1 cellular context compared by ENCODE assay signal in the genomic region with DNA sequence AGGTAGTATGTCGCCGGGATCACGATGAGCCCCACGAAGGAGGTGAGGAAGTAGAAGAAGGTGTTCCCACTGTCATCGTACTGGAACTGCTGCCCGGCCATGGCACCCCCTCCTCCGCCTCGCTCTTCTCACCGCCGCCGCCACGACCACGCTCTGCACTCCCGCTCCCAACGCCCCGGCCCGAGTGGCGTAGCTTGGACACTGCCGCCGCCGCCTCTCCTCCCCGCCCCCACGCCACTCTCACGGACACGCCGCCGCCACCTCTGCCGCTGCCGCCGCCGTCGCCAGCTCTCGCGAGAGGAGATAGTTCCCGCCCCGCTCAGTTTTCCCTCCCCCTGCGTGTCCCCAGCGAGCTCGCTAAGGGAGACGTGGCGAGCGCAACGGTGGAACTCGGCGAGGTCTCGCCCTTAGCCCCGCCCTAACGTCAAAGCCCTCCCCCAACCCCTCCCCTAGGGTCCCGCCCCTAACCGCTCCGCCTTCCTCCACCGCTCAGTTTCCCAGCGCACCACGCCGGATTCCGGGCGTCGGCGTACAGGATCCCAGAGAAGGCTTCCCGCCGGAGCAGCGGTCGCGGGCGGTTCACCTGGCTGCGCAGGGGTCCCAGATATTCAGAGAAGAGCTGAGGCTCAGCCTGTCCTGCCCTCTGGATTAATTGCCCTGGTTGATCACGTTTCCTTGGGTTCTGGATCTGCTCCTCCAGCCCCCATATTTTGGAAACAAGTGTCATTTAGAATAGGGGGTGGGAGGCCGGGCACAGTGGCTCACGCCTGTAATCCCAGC.
TF ChIP-seq lines count a peak whose summit lies in the region.

A gene with protein sequence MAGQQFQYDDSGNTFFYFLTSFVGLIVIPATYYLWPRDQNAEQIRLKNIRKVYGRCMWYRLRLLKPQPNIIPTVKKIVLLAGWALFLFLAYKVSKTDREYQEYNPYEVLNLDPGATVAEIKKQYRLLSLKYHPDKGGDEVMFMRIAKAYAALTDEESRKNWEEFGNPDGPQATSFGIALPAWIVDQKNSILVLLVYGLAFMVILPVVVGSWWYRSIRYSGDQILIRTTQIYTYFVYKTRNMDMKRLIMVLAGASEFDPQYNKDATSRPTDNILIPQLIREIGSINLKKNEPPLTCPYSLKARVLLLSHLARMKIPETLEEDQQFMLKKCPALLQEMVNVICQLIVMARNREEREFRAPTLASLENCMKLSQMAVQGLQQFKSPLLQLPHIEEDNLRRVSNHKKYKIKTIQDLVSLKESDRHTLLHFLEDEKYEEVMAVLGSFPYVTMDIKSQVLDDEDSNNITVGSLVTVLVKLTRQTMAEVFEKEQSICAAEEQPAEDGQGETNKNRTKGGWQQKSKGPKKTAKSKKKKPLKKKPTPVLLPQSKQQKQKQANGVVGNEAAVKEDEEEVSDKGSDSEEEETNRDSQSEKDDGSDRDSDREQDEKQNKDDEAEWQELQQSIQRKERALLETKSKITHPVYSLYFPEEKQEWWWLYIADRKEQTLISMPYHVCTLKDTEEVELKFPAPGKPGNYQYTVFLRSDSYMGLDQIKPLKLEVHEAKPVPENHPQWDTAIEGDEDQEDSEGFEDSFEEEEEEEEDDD (minus strand): TSS at position 300 of the 780 bp plus-strand sequence. CDS start 199 bp downstream, at position 101.

TF ChIP-seq in HEK293, 187 proteins besides CTCF, POLR2A, EP300 and RAD21 (continued from another document and continues in another):
- TF ChIP-seq, protein P1, sequence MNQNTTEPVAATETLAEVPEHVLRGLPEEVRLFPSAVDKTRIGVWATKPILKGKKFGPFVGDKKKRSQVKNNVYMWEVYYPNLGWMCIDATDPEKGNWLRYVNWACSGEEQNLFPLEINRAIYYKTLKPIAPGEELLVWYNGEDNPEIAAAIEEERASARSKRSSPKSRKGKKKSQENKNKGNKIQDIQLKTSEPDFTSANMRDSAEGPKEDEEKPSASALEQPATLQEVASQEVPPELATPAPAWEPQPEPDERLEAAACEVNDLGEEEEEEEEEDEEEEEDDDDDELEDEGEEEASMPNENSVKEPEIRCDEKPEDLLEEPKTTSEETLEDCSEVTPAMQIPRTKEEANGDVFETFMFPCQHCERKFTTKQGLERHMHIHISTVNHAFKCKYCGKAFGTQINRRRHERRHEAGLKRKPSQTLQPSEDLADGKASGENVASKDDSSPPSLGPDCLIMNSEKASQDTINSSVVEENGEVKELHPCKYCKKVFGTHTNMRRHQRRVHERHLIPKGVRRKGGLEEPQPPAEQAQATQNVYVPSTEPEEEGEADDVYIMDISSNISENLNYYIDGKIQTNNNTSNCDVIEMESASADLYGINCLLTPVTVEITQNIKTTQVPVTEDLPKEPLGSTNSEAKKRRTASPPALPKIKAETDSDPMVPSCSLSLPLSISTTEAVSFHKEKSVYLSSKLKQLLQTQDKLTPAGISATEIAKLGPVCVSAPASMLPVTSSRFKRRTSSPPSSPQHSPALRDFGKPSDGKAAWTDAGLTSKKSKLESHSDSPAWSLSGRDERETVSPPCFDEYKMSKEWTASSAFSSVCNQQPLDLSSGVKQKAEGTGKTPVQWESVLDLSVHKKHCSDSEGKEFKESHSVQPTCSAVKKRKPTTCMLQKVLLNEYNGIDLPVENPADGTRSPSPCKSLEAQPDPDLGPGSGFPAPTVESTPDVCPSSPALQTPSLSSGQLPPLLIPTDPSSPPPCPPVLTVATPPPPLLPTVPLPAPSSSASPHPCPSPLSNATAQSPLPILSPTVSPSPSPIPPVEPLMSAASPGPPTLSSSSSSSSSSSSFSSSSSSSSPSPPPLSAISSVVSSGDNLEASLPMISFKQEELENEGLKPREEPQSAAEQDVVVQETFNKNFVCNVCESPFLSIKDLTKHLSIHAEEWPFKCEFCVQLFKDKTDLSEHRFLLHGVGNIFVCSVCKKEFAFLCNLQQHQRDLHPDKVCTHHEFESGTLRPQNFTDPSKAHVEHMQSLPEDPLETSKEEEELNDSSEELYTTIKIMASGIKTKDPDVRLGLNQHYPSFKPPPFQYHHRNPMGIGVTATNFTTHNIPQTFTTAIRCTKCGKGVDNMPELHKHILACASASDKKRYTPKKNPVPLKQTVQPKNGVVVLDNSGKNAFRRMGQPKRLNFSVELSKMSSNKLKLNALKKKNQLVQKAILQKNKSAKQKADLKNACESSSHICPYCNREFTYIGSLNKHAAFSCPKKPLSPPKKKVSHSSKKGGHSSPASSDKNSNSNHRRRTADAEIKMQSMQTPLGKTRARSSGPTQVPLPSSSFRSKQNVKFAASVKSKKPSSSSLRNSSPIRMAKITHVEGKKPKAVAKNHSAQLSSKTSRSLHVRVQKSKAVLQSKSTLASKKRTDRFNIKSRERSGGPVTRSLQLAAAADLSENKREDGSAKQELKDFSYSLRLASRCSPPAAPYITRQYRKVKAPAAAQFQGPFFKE (tag by site-specific recombination; IDR thresholded peaks at IDR 0.05; ENCODE audit: borderline replicate concordance): no peak
- TF ChIP-seq ZNF558 (tag by site-specific recombination; IDR thresholded peaks at IDR 0.05) (no peak), ZNF514 (tag by site-specific recombination; IDR thresholded peaks at IDR 0.05) (no peak), ZNF623 (tag by site-specific recombination; IDR thresholded peaks at IDR 0.05) (no peak), ZNF660 (tag by site-specific recombination; IDR thresholded peaks at IDR 0.05) (peak; percentile 48; the same call in 1 of the 2 replicates), MYNN (tag by site-specific recombination; IDR thresholded peaks at IDR 0.05; ENCODE audit: borderline replicate concordance) (0 out of 2 replicates have a peak, but pooled peaks have one; percentile 25), SP2 (tag by site-specific recombination; IDR thresholded peaks at IDR 0.05) (peak; percentile 97), ZSCAN16 (tag by site-specific recombination; IDR thresholded peaks at IDR 0.05) (0 out of 2 replicates have a peak, but pooled peaks have one; percentile 27), HOXC10 (CRISPR knock-in tag; IDR thresholded peaks at IDR 0.05) (no peak), ZNF843 (tag by site-specific recombination; IDR thresholded peaks at IDR 0.05) (no peak; the same call in 1 of the 2 replicates), ZNF792 (tag by site-specific recombination; IDR thresholded peaks at IDR 0.05) (peak; percentile 79; the same call in 1 of the 2 replicates), KLF1 (tag by site-specific recombination; IDR thresholded peaks at IDR 0.05) (peak; percentile 57), YY1 (tag by site-specific recombination; IDR thresholded peaks at IDR 0.05) (peak; percentile 67), ZNF341 (tag by site-specific recombination; IDR thresholded peaks at IDR 0.05; ENCODE audit: low read depth) (peak; percentile 75), ZNF701 (tag by site-specific recombination; IDR thresholded peaks at IDR 0.05) (no peak), BCL11B (tag by site-specific recombination; IDR thresholded peaks at IDR 0.05; ENCODE audit: low read depth) (peak; percentile 20; the same call in 1 of the 2 replicates), ZNF76 (tag by site-specific recombination; IDR thresholded peaks at IDR 0.05; ENCODE audit: borderline replicate concordance, low read depth) (peak; percentile 15; the same call in 1 of the 2 replicates), ZFHX2 (tag by site-specific recombination; conservative IDR thresholded peaks at IDR 0.05) (peak; percentile 96), ZFP37 (tag by site-specific recombination; IDR thresholded peaks at IDR 0.05) (peak; percentile 57; the same call in 1 of the 2 replicates), ZNF596 (tag by site-specific recombination; IDR thresholded peaks at IDR 0.05) (0 out of 2 replicates have a peak, but pooled peaks have one; percentile 2), REPIN1 (tag by site-specific recombination; IDR thresholded peaks at IDR 0.05; ENCODE audit: low read depth) (no peak), KLF16 (tag by site-specific recombination; IDR thresholded peaks at IDR 0.05) (peak; percentile 96), ZNF677 (tag by site-specific recombination; IDR thresholded peaks at IDR 0.05) (no peak), SP3 (tag by site-specific recombination; IDR thresholded peaks at IDR 0.05) (peak; percentile 94), ZXDB (tag by site-specific recombination; IDR thresholded peaks at IDR 0.05) (peak; percentile 71), EGR2 (tag by site-specific recombination; IDR thresholded peaks at IDR 0.05; ENCODE audit: low read depth) (peak; percentile 97), ZNF274 (IDR thresholded peaks at IDR 0.05; ENCODE audit: low read length) (no peak), ZNF274 (tag by site-specific recombination; IDR thresholded peaks at IDR 0.05; ENCODE audit: borderline replicate concordance) (no peak), ZNF561 (tag by site-specific recombination; IDR thresholded peaks at IDR 0.05; ENCODE audit: borderline replicate concordance) (peak; percentile 80), ZNF16 (tag by site-specific recombination; IDR thresholded peaks at IDR 0.05; ENCODE audit: low read depth) (no peak)
- TF ChIP-seq, protein P2, sequence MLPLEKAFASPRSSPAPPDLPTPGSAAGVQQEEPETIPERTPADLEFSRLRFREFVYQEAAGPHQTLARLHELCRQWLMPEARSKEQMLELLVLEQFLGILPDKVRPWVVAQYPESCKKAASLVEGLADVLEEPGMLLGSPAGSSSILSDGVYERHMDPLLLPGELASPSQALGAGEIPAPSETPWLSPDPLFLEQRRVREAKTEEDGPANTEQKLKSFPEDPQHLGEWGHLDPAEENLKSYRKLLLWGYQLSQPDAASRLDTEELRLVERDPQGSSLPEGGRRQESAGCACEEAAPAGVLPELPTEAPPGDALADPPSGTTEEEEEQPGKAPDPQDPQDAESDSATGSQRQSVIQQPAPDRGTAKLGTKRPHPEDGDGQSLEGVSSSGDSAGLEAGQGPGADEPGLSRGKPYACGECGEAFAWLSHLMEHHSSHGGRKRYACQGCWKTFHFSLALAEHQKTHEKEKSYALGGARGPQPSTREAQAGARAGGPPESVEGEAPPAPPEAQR (tag by site-specific recombination; IDR thresholded peaks at IDR 0.05): no peak
- TF ChIP-seq, protein P3, sequence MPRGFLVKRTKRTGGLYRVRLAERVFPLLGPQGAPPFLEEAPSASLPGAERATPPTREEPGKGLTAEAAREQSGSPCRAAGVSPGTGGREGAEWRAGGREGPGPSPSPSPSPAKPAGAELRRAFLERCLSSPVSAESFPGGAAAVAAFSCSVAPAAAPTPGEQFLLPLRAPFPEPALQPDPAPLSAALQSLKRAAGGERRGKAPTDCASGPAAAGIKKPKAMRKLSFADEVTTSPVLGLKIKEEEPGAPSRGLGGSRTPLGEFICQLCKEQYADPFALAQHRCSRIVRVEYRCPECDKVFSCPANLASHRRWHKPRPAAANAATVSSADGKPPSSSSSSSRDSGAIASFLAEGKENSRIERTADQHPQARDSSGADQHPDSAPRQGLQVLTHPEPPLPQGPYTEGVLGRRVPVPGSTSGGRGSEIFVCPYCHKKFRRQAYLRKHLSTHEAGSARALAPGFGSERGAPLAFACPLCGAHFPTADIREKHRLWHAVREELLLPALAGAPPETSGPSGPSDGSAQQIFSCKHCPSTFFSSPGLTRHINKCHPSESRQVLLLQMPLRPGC (tag by site-specific recombination; IDR thresholded peaks at IDR 0.05): 0 out of 2 replicates have a peak, but pooled peaks have one; percentile 48
- TF ChIP-seq, protein P4, sequence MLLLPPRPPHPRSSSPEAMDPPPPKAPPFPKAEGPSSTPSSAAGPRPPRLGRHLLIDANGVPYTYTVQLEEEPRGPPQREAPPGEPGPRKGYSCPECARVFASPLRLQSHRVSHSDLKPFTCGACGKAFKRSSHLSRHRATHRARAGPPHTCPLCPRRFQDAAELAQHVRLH (tag by site-specific recombination; IDR thresholded peaks at IDR 0.05): 0 out of 2 replicates have a peak, but pooled peaks have one; percentile 37
- TF ChIP-seq, protein P5, sequence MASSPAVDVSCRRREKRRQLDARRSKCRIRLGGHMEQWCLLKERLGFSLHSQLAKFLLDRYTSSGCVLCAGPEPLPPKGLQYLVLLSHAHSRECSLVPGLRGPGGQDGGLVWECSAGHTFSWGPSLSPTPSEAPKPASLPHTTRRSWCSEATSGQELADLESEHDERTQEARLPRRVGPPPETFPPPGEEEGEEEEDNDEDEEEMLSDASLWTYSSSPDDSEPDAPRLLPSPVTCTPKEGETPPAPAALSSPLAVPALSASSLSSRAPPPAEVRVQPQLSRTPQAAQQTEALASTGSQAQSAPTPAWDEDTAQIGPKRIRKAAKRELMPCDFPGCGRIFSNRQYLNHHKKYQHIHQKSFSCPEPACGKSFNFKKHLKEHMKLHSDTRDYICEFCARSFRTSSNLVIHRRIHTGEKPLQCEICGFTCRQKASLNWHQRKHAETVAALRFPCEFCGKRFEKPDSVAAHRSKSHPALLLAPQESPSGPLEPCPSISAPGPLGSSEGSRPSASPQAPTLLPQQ (tag by site-specific recombination; IDR thresholded peaks at IDR 0.05): peak; percentile 49; the same call in 1 of the 2 replicates
- TF ChIP-seq, protein P6, sequence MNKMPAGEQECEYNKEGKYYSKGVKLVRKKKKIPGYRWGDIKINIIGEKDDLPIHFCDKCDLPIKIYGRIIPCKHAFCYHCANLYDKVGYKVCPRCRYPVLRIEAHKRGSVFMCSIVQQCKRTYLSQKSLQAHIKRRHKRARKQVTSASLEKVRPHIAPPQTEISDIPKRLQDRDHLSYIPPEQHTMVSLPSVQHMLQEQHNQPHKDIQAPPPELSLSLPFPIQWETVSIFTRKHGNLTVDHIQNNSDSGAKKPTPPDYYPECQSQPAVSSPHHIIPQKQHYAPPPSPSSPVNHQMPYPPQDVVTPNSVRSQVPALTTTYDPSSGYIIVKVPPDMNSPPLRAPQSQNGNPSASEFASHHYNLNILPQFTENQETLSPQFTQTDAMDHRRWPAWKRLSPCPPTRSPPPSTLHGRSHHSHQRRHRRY (tag by site-specific recombination; IDR thresholded peaks at IDR 0.05): 0 out of 2 replicates have a peak, but pooled peaks have one; percentile 40
- TF ChIP-seq, protein P7, sequence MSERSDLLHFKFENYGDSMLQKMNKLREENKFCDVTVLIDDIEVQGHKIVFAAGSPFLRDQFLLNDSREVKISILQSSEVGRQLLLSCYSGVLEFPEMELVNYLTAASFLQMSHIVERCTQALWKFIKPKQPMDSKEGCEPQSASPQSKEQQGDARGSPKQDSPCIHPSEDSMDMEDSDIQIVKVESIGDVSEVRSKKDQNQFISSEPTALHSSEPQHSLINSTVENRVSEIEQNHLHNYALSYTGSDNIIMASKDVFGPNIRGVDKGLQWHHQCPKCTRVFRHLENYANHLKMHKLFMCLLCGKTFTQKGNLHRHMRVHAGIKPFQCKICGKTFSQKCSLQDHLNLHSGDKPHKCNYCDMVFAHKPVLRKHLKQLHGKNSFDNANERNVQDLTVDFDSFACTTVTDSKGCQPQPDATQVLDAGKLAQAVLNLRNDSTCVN (tag by site-specific recombination; optimal IDR thresholded peaks at IDR 0.05): peak; percentile 95
- TF ChIP-seq, protein P8, sequence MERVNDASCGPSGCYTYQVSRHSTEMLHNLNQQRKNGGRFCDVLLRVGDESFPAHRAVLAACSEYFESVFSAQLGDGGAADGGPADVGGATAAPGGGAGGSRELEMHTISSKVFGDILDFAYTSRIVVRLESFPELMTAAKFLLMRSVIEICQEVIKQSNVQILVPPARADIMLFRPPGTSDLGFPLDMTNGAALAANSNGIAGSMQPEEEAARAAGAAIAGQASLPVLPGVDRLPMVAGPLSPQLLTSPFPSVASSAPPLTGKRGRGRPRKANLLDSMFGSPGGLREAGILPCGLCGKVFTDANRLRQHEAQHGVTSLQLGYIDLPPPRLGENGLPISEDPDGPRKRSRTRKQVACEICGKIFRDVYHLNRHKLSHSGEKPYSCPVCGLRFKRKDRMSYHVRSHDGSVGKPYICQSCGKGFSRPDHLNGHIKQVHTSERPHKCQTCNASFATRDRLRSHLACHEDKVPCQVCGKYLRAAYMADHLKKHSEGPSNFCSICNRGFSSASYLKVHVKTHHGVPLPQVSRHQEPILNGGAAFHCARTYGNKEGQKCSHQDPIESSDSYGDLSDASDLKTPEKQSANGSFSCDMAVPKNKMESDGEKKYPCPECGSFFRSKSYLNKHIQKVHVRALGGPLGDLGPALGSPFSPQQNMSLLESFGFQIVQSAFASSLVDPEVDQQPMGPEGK (tag by site-specific recombination; IDR thresholded peaks at IDR 0.05): peak; percentile 81
